Comparison of ENCODE assay signal across 19 cellular contexts in genomic region chr22:24984122-24984521, GRCh38. TPM values are rescaled to one million over a fixed set of nuclear protein-coding genes. Genes with fewer than 3 reads are reported as not detected.
"Had no signal": no experiment of that assay in that cellular context is flagged by ENCODE, and none has a peak within 500 bp of the region (broad histone marks: within the 10 kb centered on the region; RNA-seq: fewer than 3 reads in every experiment).

No MANE protein-coding gene starts in this region.

- H3K4me1 Mint-ChIP-seq: activated B cell treated with CpG ODN at 0.5 μM for 24 hours had no signal

- H3K9me3 Mint-ChIP-seq: activated B cell treated with CpG ODN at 0.5 μM for 24 hours; activated CD4-positive, alpha-beta T cell treated with anti-CD3 and anti-CD28 coated beads, Interleukin-2, amount 10 ng/mL, durations not matched to agents 24 days and 14 days; mesothelial cell of epicardium; neural crest cell had no signal

- H3K4me3 ChIP-seq: spleen, stomach, testis had no signal

- H3K27ac ChIP-seq: spleen, testis had no signal

- H3K9me3 ChIP-seq: spleen, stomach, testis had no signal

- DNase-seq: activated B cell treated with CpG ODN at 0.5 μM for 24 hours; activated CD4-positive, alpha-beta T cell treated with anti-CD3 and anti-CD28 coated beads, Interleukin-2, amount 10 ng/mL, durations not matched to agents 24 days and 14 days; activated naive CD4-positive, alpha-beta T cell; hypothalamus; spleen; stomach; testis had no signal

- H3K36me3 ChIP-seq: spleen, stomach had no signal

- ATAC-seq: esophagus mucosa, sciatic nerve had no signal

- H3K27me3 ChIP-seq: stomach, testis had no signal

- H3K27ac Mint-ChIP-seq: activated B cell treated with CpG ODN at 0.5 μM for 24 hours; activated CD4-positive, alpha-beta T cell treated with anti-CD3 and anti-CD28 coated beads, Interleukin-2, amount 10 ng/mL, durations not matched to agents 24 days and 14 days; mesothelial cell of epicardium had no signal

- H3K4me3 Mint-ChIP-seq: activated B cell treated with CpG ODN at 0.5 μM for 24 hours; activated CD4-positive, alpha-beta T cell treated with anti-CD3 and anti-CD28 coated beads, Interleukin-2, amount 10 ng/mL, durations not matched to agents 24 days and 14 days; mesothelial cell of epicardium; neural crest cell had no signal

- H3K36me3 Mint-ChIP-seq: mesothelial cell of epicardium had no signal

RNA-seq across cellular contexts. Expression of gene LHFPL7, which starts 37.6 kb away (rescaled TPM):
- total RNA-seq: activated B cell treated with CpG ODN at 0.5 μM for 24 hours; activated CD4-positive, alpha-beta T cell treated with anti-CD3 and anti-CD28 coated beads, Interleukin-2, amount 10 ng/mL, durations not matched to agents 24 days and 14 days; astrocyte; esophagus mucosa; glomerular endothelial cell; kidney epithelial cell; liver; mesothelial cell of epicardium; neural crest cell; osteocyte; pulmonary artery endothelial cell; sciatic nerve; spleen; stomach; T-helper 2 cell treated with Interferon-gamma antibody and Interleukin-4, amounts not matched to agents 100 ng/mL and 5 ng/mL, for 36 hours; testis; urinary bladder had no signal
- polyA plus RNA-seq: liver, spleen, urinary bladder had no signal
